8 cellular contexts compared by ENCODE assay signal in genomic region chr9:34458013-34458966, GRCh38. TPM values are rescaled to one million over a fixed set of nuclear protein-coding genes. Genes with fewer than 3 reads are reported as not detected.
A peak's percentile ranks its signal among the peaks of the same experiment; 100 is the strongest.
DNase-seq lines count a peak whose midpoint lies in the region; ATAC-seq and TF ChIP-seq lines count a peak whose summit lies in the region.

Gene DNAI1, plus strand, starts transcription at chr9:34458805. Its CDS starts 201 bp downstream, at chr9:34459006.
Gene FAM219A, minus strand, starts transcription at chr9:34458570. Its CDS starts 307 bp downstream, at chr9:34458263.

- H3K27me3 Mint-ChIP-seq in CD14-positive monocyte (ENCODE audit: low read depth in 3 of 3): peaks cover 23 to 32% (median 27%) of the 10 kb centered on the region in 3 donors

- H3K4me3 Mint-ChIP-seq in CD14-positive monocyte: peak within 1 kb of the TSS; percentile 92 to 97

- DNase-seq in CD14-positive monocyte (ENCODE audit: low spot score): peak; percentile 99
- peak; percentile 99 for DNase-seq in NCI-H748 (lab: John Stamatoyannopoulos, UW; ENCODE audit: unreplicated experiment)
- DNase-seq in activated CD4-positive, alpha-beta T cell treated with anti-CD3 and anti-CD28 coated beads, Interleukin-2, amount 50 U/mL, for 24 hours (ENCODE audit: low read depth in 1 of 2, low spot score in 1 of 2): peak; percentile 96 to 99
- peak; percentile 98 for DNase-seq in dedifferentiated amniotic fluid mesenchymal stem cell (ENCODE audit: extremely low spot score)
- DNase-seq in left lobe of liver (ENCODE audit: low spot score): peak; percentile 99
- peak; percentile 99 for DNase-seq in stimulated activated CD4-positive, alpha-beta T cell treated with anti-CD3 and anti-CD28 coated beads, Interleukin-2, amount 100 ng/mL, for 24 hours

- TF ChIP-seq CTCF in CD14-positive monocyte (IDR thresholded peaks at IDR 0.05): no peak

- ATAC-seq in GM19395 (IDR thresholded peaks at IDR 0.05; ENCODE audit: unreplicated experiment): peak; percentile 97
- peak; percentile 89 for ATAC-seq in HG03558 (IDR thresholded peaks at IDR 0.05; ENCODE audit: extremely low read depth, unreplicated experiment)
- ATAC-seq in left lobe of liver: peak; percentile 97

- intact Hi-C loops in CD14-positive monocyte (cut with micrococcal nuclease): loop anchor here (5.0 to 10.0 kb wide), 5 partner anchors 64 to 157 kb away; partner anchors contain the start of genes RPP25L (in 2 of the 2), ENHO (in 1 of the 2) and MYORG (in 1 of the 2)

- no peaks in the 10 kb centered on the region for H3K36me3 Mint-ChIP-seq in CD14-positive monocyte

- H3K4me1 Mint-ChIP-seq in CD14-positive monocyte: peaks cover 34% of the 10 kb centered on the region

- H3K9me3 Mint-ChIP-seq in CD14-positive monocyte: peaks cover 0 to 4% (median 2%) of the 10 kb centered on the region in 7 donors

- peak within 1 kb of the TSS in 4 of 7 donors; percentile 71 to 86 (median 78) for H3K27ac Mint-ChIP-seq in CD14-positive monocyte

RNA-seq across cellular contexts. Expression of gene DNAI1, which starts in this region (rescaled TPM):
- not detected for polyA plus RNA-seq in CD14-positive monocyte
- total RNA-seq in left lobe of liver: not detected

RNA-seq across cellular contexts. Expression of gene FAM219A, which starts in this region (rescaled TPM):
- 1 to 10 TPM in 1 of 2 donors, under 1 TPM in 1; 0.61 to 1.2 TPM for polyA plus RNA-seq in CD14-positive monocyte
- total RNA-seq in left lobe of liver: 5.9 TPM

Comparison
In these comparisons a context has a peak if more than half of its experiments do, and no peak if none do; other contexts are left out.
1. Peak in every context shown above with its lines: DNase-seq and ATAC-seq.